8 cellular contexts compared by ENCODE assay signal in genomic region chrX:83469551-83469950, GRCh38. TPM values are rescaled to one million over a fixed set of nuclear protein-coding genes. Genes with fewer than 3 reads are reported as not detected.
DNase-seq lines count a peak whose midpoint lies in the region; ATAC-seq and TF ChIP-seq lines count a peak whose summit lies in the region.

No MANE protein-coding gene starts in this region.

- no peaks in the 10 kb centered on the region for H3K9me3 Mint-ChIP-seq in activated CD8-positive, alpha-beta memory T cell treated with anti-CD3 and anti-CD28 coated beads, Interleukin-2, amount 10 ng/mL, durations not matched to agents 7 days and 5 days (ENCODE audit: low read depth)

- no peaks in the 10 kb centered on the region for H3K27me3 Mint-ChIP-seq in activated CD8-positive, alpha-beta memory T cell treated with anti-CD3 and anti-CD28 coated beads, Interleukin-2, amount 10 ng/mL, durations not matched to agents 7 days and 5 days

- no peak for ATAC-seq in activated CD8-positive, alpha-beta memory T cell treated with anti-CD3 and anti-CD28 coated beads, Interleukin-2, amount 10 ng/mL, durations not matched to agents 7 days and 5 days
- peak; percentile 98 for ATAC-seq in GM21786 (IDR thresholded peaks at IDR 0.05; ENCODE audit: unreplicated experiment)
- ATAC-seq in omental fat pad (ENCODE audit: low FRiP score): no peak

- DNase-seq in activated CD8-positive, alpha-beta memory T cell treated with anti-CD3 and anti-CD28 coated beads, Interleukin-2, amount 10 ng/mL, durations not matched to agents 7 days and 5 days: peak; percentile 38
- no peak for DNase-seq in activated CD8-positive, alpha-beta memory T cell treated with anti-CD3 and anti-CD28 coated beads, Interleukin-2, amount 50 U/mL, for 4 hours
- DNase-seq in LNCaP clone FGC (ENCODE audit: low read depth) (no peak), astrocyte of the spinal cord (ENCODE audit: low read depth, low spot score) (peak; percentile 8), pons (ENCODE audit: low spot score) (peak; percentile 32), omental fat pad (ENCODE audit: low spot score) (no peak), NCI-H2196 treated with DMSO at 0.1 percent for 48 hours (lab: John Stamatoyannopoulos, UW; ENCODE audit: unreplicated experiment) (no peak)

- no peak overlapping the region for H3K4me3 ChIP-seq in LNCaP clone FGC (ENCODE audit: low read depth, low read length)
- H3K4me3 ChIP-seq in astrocyte of the spinal cord (ENCODE audit: low read depth, low read length): no peak overlapping the region

- H3K4me3 Mint-ChIP-seq in activated CD8-positive, alpha-beta memory T cell treated with anti-CD3 and anti-CD28 coated beads, Interleukin-2, amount 10 ng/mL, durations not matched to agents 7 days and 5 days: no peak overlapping the region

- no peak overlapping the region for H3K27ac Mint-ChIP-seq in activated CD8-positive, alpha-beta memory T cell treated with anti-CD3 and anti-CD28 coated beads, Interleukin-2, amount 10 ng/mL, durations not matched to agents 7 days and 5 days

- in situ Hi-C loops in astrocyte of the spinal cord (cut with HindIII; ENCODE audit: low sequenced_read_pairs): no loop called here

- H3K4me1 Mint-ChIP-seq in activated CD8-positive, alpha-beta memory T cell treated with anti-CD3 and anti-CD28 coated beads, Interleukin-2, amount 10 ng/mL, durations not matched to agents 7 days and 5 days: no peaks in the 10 kb centered on the region

- peak; percentile 51 for TF ChIP-seq CTCF in LNCaP clone FGC (IDR thresholded peaks at IDR 0.05; ENCODE audit: control insufficient read depth, extremely low read depth, insufficient read depth)
- peak; percentile 59 for TF ChIP-seq CTCF in astrocyte of the spinal cord (IDR thresholded peaks at IDR 0.05; ENCODE audit: low read depth, low read length)
- TF ChIP-seq CTCF in omental fat pad (IDR thresholded peaks at IDR 0.05): no peak

- CTCF ChIA-PET in activated CD8-positive, alpha-beta memory T cell treated with anti-CD3 and anti-CD28 coated beads, Interleukin-2, amount 10 ng/mL, durations not matched to agents 7 days and 5 days (lab: Charles Lee): no interaction called here

- H3K36me3 Mint-ChIP-seq in activated CD8-positive, alpha-beta memory T cell treated with anti-CD3 and anti-CD28 coated beads, Interleukin-2, amount 10 ng/mL, durations not matched to agents 7 days and 5 days: no peaks in the 10 kb centered on the region

RNA-seq across cellular contexts. Expression of gene POU3F4, which starts 38.5 kb away (rescaled TPM):
- not detected for total RNA-seq in activated CD8-positive, alpha-beta memory T cell treated with anti-CD3 and anti-CD28 coated beads, Interleukin-2, amount 10 ng/mL, durations not matched to agents 7 days and 5 days
- not detected for total RNA-seq in omental fat pad

Comparison
In these comparisons a context has a peak if more than half of its experiments do, and no peak if none do; other contexts are left out.
1. DNase-seq: peak in activated CD8-positive, alpha-beta memory T cell treated with anti-CD3 and anti-CD28 coated beads, Interleukin-2, amount 10 ng/mL, durations not matched to agents 7 days and 5 days (single experiment), astrocyte of the spinal cord (single experiment) and pons (single experiment); none in activated CD8-positive, alpha-beta memory T cell treated with anti-CD3 and anti-CD28 coated beads, Interleukin-2, amount 50 U/mL, for 4 hours (single experiment), LNCaP clone FGC (single experiment), omental fat pad (single experiment) and NCI-H2196 treated with DMSO at 0.1 percent for 48 hours (single experiment).
2. CTCF ChIP-seq: peak in LNCaP clone FGC (single experiment) and astrocyte of the spinal cord (single experiment); none in omental fat pad (0 of 3).